16 cellular contexts compared by ENCODE assay signal in the genomic region with DNA sequence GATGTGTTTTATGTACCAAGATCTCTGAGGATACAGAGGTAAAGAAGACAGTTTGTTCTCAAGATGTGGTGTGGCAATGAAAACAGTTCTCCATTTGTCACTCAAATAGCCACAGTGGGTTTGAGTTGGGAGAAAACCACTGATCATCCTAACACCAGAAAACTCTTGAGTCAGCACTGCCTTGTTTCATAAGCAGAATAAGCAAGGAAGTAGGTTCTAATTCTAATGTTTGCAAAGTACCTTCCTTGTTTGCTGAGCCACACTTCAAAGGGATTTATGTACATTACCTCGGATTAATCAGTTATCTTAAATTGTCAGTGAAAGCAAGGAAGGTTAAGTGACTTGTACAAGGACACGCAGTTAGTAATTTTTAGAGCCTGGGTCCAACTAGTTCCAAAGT.
DNase-seq lines count a peak whose midpoint lies in the region; ATAC-seq, FAIRE-seq and TF ChIP-seq lines count a peak whose summit lies in the region.
"Had no signal": no experiment of that assay in that cellular context is flagged by ENCODE, and none has a peak within 500 bp of the region (broad histone marks: within the 10 kb centered on the region; RNA-seq: fewer than 3 reads in every experiment).

No MANE protein-coding gene starts in this region.

- H3K36me3 Mint-ChIP-seq in brain (peaks cover 22% of the 10 kb centered on the region), neural progenitor cell (peaks cover 32% of the 10 kb centered on the region)

- no peak for DNase-seq in GM12892 (ENCODE audit: insufficient read length)
- DNase-seq in NB4 (ENCODE audit: low read depth) = peak; percentile 41
- no peak for DNase-seq in neural progenitor cell (ENCODE audit: low spot score)
- no peak for DNase-seq in T-helper 1 cell
- no peak for DNase-seq in DMS114 treated with DMSO at 0.1 percent for 48 hours (lab: John Stamatoyannopoulos, UW; ENCODE audit: unreplicated experiment)
- DNase-seq in NCI-H748 treated with DMSO at 0.1 percent for 48 hours (lab: John Stamatoyannopoulos, UW) = no peak
- DNase-seq: activated CD8-positive, alpha-beta T cell treated with anti-CD3 and anti-CD28 coated beads, Interleukin-2, amount 10 ng/mL, durations not matched to agents 7 days and 5 days; activated naive CD4-positive, alpha-beta T cell treated with anti-CD3 and anti-CD28 coated beads, Interleukin-2, amount 50 U/mL, for 16 hours; activated T-cell treated with anti-CD3 and anti-CD28 coated beads, Interleukin-2, amount 50 U/mL, for 24 hours; right lobe of liver; Right ventricle myocardium superior; stimulated activated naive CD4-positive, alpha-beta T cell treated with Interleukin-2 at 50 U/mL for 16 hours; transverse colon had no signal

- peaks cover 38% of the 10 kb centered on the region for H3K4me1 Mint-ChIP-seq in brain
- H3K4me1 Mint-ChIP-seq in neural progenitor cell = peaks cover 67% of the 10 kb centered on the region

- no peak overlapping the region for H3K9ac ChIP-seq in neural progenitor cell

- H3K9me3 ChIP-seq in neural progenitor cell (ENCODE audit: low read depth) = no peaks in the 10 kb centered on the region
- H3K9me3 ChIP-seq: right lobe of liver, transverse colon had no signal

- H3K4me3 Mint-ChIP-seq in brain = peak overlapping the region in 1 of 5 experiments; percentile 69
- H3K4me3 Mint-ChIP-seq in neural progenitor cell = peak overlapping the region; percentile 77
- H3K4me3 Mint-ChIP-seq: activated CD8-positive, alpha-beta T cell treated with anti-CD3 and anti-CD28 coated beads, Interleukin-2, amount 10 ng/mL, durations not matched to agents 7 days and 5 days; activated T-cell treated with anti-CD3 and anti-CD28 coated beads, Interleukin-2, amount 50 U/mL, for 24 hours; T-helper 1 cell treated with Interleukin-12 subunit alpha and Interleukin-12 subunit beta and Interleukin-4 antibody, amounts not matched to agents 30 μg/mL and 1 μg/mL, for 36 hours had no signal

- peaks cover 42% of the 10 kb centered on the region for H3F3A ChIP-seq in neural progenitor cell (ENCODE audit: low read depth)

- no peaks in the 10 kb centered on the region for H3K27me3 ChIP-seq in neural progenitor cell
- H3K27me3 ChIP-seq: right lobe of liver, transverse colon had no signal

- H3K9me3 Mint-ChIP-seq in brain = peaks cover 6 to 18% (median 7%) of the 10 kb centered on the region in 5 experiments
- H3K9me3 Mint-ChIP-seq in neural progenitor cell = peaks cover 34% of the 10 kb centered on the region
- H3K9me3 Mint-ChIP-seq: activated T-cell treated with anti-CD3 and anti-CD28 coated beads, Interleukin-2, amount 50 U/mL, for 24 hours; T-helper 1 cell treated with Interleukin-12 subunit alpha and Interleukin-12 subunit beta and Interleukin-4 antibody, amounts not matched to agents 30 μg/mL and 1 μg/mL, for 36 hours had no signal

- peak overlapping the region in 3 of 5 experiments; percentile 2 to 89 (median 5) for H3K27ac Mint-ChIP-seq in brain
- peak overlapping the region; percentile 97 for H3K27ac Mint-ChIP-seq in neural progenitor cell
- H3K27ac Mint-ChIP-seq: activated CD8-positive, alpha-beta T cell treated with anti-CD3 and anti-CD28 coated beads, Interleukin-2, amount 10 ng/mL, durations not matched to agents 7 days and 5 days; activated T-cell treated with anti-CD3 and anti-CD28 coated beads, Interleukin-2, amount 50 U/mL, for 24 hours; T-helper 1 cell treated with Interleukin-12 subunit alpha and Interleukin-12 subunit beta and Interleukin-4 antibody, amounts not matched to agents 30 μg/mL and 1 μg/mL, for 36 hours had no signal

- no peaks in the 10 kb centered on the region for H3K79me2 ChIP-seq in neural progenitor cell (ENCODE audit: low read depth)

- TF ChIP-seq CTCF in NB4 (IDR thresholded peaks at IDR 0.05; ENCODE audit: low read depth, low read length) (no peak), brain (conservative IDR thresholded peaks at IDR 0.05) (no peak), neural progenitor cell (IDR thresholded peaks at IDR 0.05) (no peak)

- no peaks in the 10 kb centered on the region for H4K20me1 ChIP-seq in neural progenitor cell (ENCODE audit: low read depth)

- H3K27me3 Mint-ChIP-seq in brain (no peaks in the 10 kb centered on the region), neural progenitor cell (ENCODE audit: insufficient read depth, low read depth) (peaks cover 11% of the 10 kb centered on the region)
- H3K27me3 Mint-ChIP-seq: activated T-cell treated with anti-CD3 and anti-CD28 coated beads, Interleukin-2, amount 50 U/mL, for 24 hours had no signal

- peaks cover 48% of the 10 kb centered on the region for H3K4me1 ChIP-seq in neural progenitor cell
- H3K4me1 ChIP-seq: right lobe of liver had no signal

- ATAC-seq in GM18858 (IDR thresholded peaks at IDR 0.05; ENCODE audit: unreplicated experiment) = no peak
- ATAC-seq: activated CD8-positive, alpha-beta T cell treated with anti-CD3 and anti-CD28 coated beads, Interleukin-2, amount 10 ng/mL, durations not matched to agents 7 days and 5 days had no signal

- H3K27ac ChIP-seq in neural progenitor cell = peak overlapping the region; percentile 96
- H3K27ac ChIP-seq: right lobe of liver, transverse colon had no signal

- H3K4me3 ChIP-seq in NB4 (ENCODE audit: low read depth, low read length) = no peak overlapping the region
- H3K4me3 ChIP-seq in neural progenitor cell = no peak overlapping the region
- H3K4me3 ChIP-seq: right lobe of liver, transverse colon had no signal

- TF ChIP-seq POLR2A in GM12892 (IDR thresholded peaks at IDR 0.05; ENCODE audit: low read depth, low read length) (no peak), NB4 (IDR thresholded peaks at IDR 0.05; ENCODE audit: extremely low read depth, insufficient read length) (no peak)

- peak; percentile 38 for FAIRE-seq in GM12892 (lab: Jason Lieb, UNC)

- no peak overlapping the region for H2AFZ ChIP-seq in neural progenitor cell (replicated peaks)

- no peaks in the 10 kb centered on the region for H3K36me3 ChIP-seq in neural progenitor cell
- H3K36me3 ChIP-seq: right lobe of liver, transverse colon had no signal

- H3K4me2 ChIP-seq in neural progenitor cell = peak overlapping the region; percentile 59
